ENCODE assay signal across 28 cellular contexts in genomic region chr17:36004604-36005003, GRCh38. TPM values are rescaled to one million over a fixed set of nuclear protein-coding genes. Genes with fewer than 3 reads are reported as not detected.
DNase-seq lines count a peak whose midpoint lies in the region; ATAC-seq, FAIRE-seq and TF ChIP-seq lines count a peak whose summit lies in the region.
"Had no signal": no experiment of that assay in that cellular context is flagged by ENCODE, and none has a peak within 500 bp of the region (broad histone marks: within the 10 kb centered on the region; RNA-seq: fewer than 3 reads in every experiment).

No MANE protein-coding gene starts in this region.

- ATAC-seq in activated B cell treated with CpG ODN at 0.5 μM for 24 hours (ENCODE audit: low read depth) (peak; percentile 18), HepG2 (no peak), HG02798 (IDR thresholded peaks at IDR 0.05; ENCODE audit: poor library complexity, unreplicated experiment) (no peak), gastroesophageal sphincter (no peak)
- ATAC-seq: left cardiac atrium had no signal

- peak; percentile 23 for DNase-seq in NOMO-1 treated with DMSO at 0.1 percent for 48 hours (lab: John Stamatoyannopoulos, UW; ENCODE audit: unreplicated experiment)
- no peak for DNase-seq in NOMO-1 treated with dmso at 0.1 percent for 144 hours (lab: John Stamatoyannopoulos, UW; ENCODE audit: unreplicated experiment)
- DNase-seq in activated B cell treated with CpG ODN at 0.5 μM for 24 hours, result no peak
- no peak for DNase-seq in HepG2 (ENCODE audit: low spot score)
- DNase-seq in ureter (ENCODE audit: low spot score), result peak; percentile 9
- no peak for DNase-seq in activated CD4-positive, alpha-beta T cell treated with anti-CD3 and anti-CD28 coated beads for 1 hour
- DNase-seq: activated CD4-positive, alpha-beta T cell treated with anti-CD3 and anti-CD28 coated beads, Interleukin-2, amount 50 U/mL, for 1 hour; activated naive CD4-positive, alpha-beta T cell treated with anti-CD3 and anti-CD28 coated beads, Interleukin-2, amount 50 U/mL, for 16 hours; amygdala; CD4-positive, alpha-beta memory T cell; DMS 273 treated with DMSO at 0.1 percent for 48 hours; effector memory CD4-positive, alpha-beta T cell; left cardiac atrium; mesenchymal stem cell; NCI-H1105; NCI-H187 treated with DMSO at 0.1 percent for 48 hours; NCI-H226; NCI-H82; nucleus accumbens; SHP77 had no signal

- H3K36me3 Mint-ChIP-seq in activated B cell treated with CpG ODN at 0.5 μM for 24 hours (ENCODE audit: low read depth), result no peaks in the 10 kb centered on the region
- H3K36me3 Mint-ChIP-seq: CD4-positive, alpha-beta memory T cell had no signal

- no TSS peak for BruUV-seq in HepG2 (replicated peaks; lab: Mats Ljungman, UMichigan)

- no peak overlapping the region for H3K9ac ChIP-seq in HepG2 (ENCODE audit: insufficient read depth, low read depth, low read length)

- no peak for FAIRE-seq in HepG2 (lab: Jason Lieb, UNC)
- FAIRE-seq: A204.1, H1 had no signal

- no peak overlapping the region for H3K27ac Mint-ChIP-seq in activated B cell treated with CpG ODN at 0.5 μM for 24 hours
- H3K27ac Mint-ChIP-seq: stimulated activated naive CD8-positive, alpha-beta T cell treated with anti-CD3 and anti-CD28 coated beads, Interleukin-15, Interleukin-2, amounts not matched to agents 100 ng/mL and 50 ng/mL, for 24 hours had no signal

- TF ChIP-seq CTCF in activated B cell treated with CpG ODN at 0.5 μM for 24 hours (IDR thresholded peaks at IDR 0.05) (no peak), HepG2 (CRISPR knock-in tag; IDR thresholded peaks at IDR 0.05) (no peak), gastroesophageal sphincter (IDR thresholded peaks at IDR 0.05) (no peak)

- H3K4me1 Mint-ChIP-seq in activated B cell treated with CpG ODN at 0.5 μM for 24 hours, result peaks cover 19% of the 10 kb centered on the region

- H3K4me3 ChIP-seq in HepG2 (replicated peaks in 1 of 3; ENCODE audit: insufficient read depth in 1 of 3, low read depth in 2 of 3, low read length in 3 of 3) (no peak overlapping the region), gastroesophageal sphincter (no peak overlapping the region)

- TF ChIP-seq POLR2A in HepG2 (IDR thresholded peaks at IDR 0.05; ENCODE audit: insufficient read depth in 1 of 2, low read depth in 2 of 2, low read length in 2 of 2) (no peak), gastroesophageal sphincter (IDR thresholded peaks at IDR 0.05) (no peak)

- H3K27ac ChIP-seq in HepG2 (ENCODE audit: extremely low read length, insufficient read depth, low read length) (no peak overlapping the region), gastroesophageal sphincter (no peak overlapping the region)

- no peak overlapping the region for H3K4me3 Mint-ChIP-seq in activated B cell treated with CpG ODN at 0.5 μM for 24 hours
- H3K4me3 Mint-ChIP-seq: CD4-positive, alpha-beta memory T cell; stimulated activated naive CD8-positive, alpha-beta T cell treated with anti-CD3 and anti-CD28 coated beads, Interleukin-15, Interleukin-2, amounts not matched to agents 100 ng/mL and 50 ng/mL, for 24 hours had no signal

- H3K9me3 Mint-ChIP-seq in activated B cell treated with CpG ODN at 0.5 μM for 24 hours, result peaks cover 4% of the 10 kb centered on the region
- H3K9me3 Mint-ChIP-seq: stimulated activated naive CD8-positive, alpha-beta T cell treated with anti-CD3 and anti-CD28 coated beads, Interleukin-15, Interleukin-2, amounts not matched to agents 100 ng/mL and 50 ng/mL, for 24 hours had no signal

- TF ChIP-seq RAD21 in HepG2 (CRISPR knock-in tag; IDR thresholded peaks at IDR 0.05), result no peak

- POLR2A ChIA-PET in activated B cell treated with CpG ODN at 0.5 μM for 24 hours (lab: Charles Lee), result no interaction called here
- POLR2A ChIA-PET in HepG2 (lab: Yijun Ruan, JAX), result interaction anchor here (1.0 to 5.0 kb wide), 4 partner anchors 13 to 32 kb away, joined by 3 to 45 read pairs (median 25); partner anchors contain the start of gene CCL16

- CTCF ChIA-PET in activated B cell treated with CpG ODN at 0.5 μM for 24 hours (lab: Charles Lee) (interaction anchor here (1.3 to 1.9 kb wide), 4 partner anchors 22 to 144 kb away, joined by 4 to 8 read pairs (median 6); no protein-coding TSS in a partner anchor), HepG2 (lab: Yijun Ruan, JAX; ENCODE audit: low intra/inter-chr PET ratio, low total read pairs) (no interaction called here)

- peaks cover 11% of the 10 kb centered on the region for H3K27me3 Mint-ChIP-seq in activated B cell treated with CpG ODN at 0.5 μM for 24 hours

- H3K79me2 ChIP-seq in HepG2 (ENCODE audit: insufficient read depth, low read length), result peaks cover 12% of the 10 kb centered on the region

- H3K36me3 ChIP-seq in HepG2 (replicated peaks in 1 of 2; ENCODE audit: control insufficient read depth in 1 of 2, insufficient read depth in 2 of 2, low read length in 2 of 2) (no peaks in the 10 kb centered on the region), gastroesophageal sphincter (no peaks in the 10 kb centered on the region)

- no peaks in the 10 kb centered on the region for H4K20me1 ChIP-seq in HepG2 (ENCODE audit: insufficient read depth, low read length)

- no peak for TF ChIP-seq EP300 in HepG2 (IDR thresholded peaks at IDR 0.05; ENCODE audit: low read depth in 2 of 2, low read length in 2 of 2)
- no peak for TF ChIP-seq EP300 in HepG2 (CRISPR knock-in tag; IDR thresholded peaks at IDR 0.05; ENCODE audit: borderline replicate concordance)
- TF ChIP-seq EP300 in gastroesophageal sphincter (IDR thresholded peaks at IDR 0.05), result no peak

- H3K9me3 ChIP-seq in HepG2 (ENCODE audit: low read length) (peaks cover 2% of the 10 kb centered on the region; the same call in 1 of the 2 replicates), gastroesophageal sphincter (peaks cover 0 to 19% (median 0%) of the 10 kb centered on the region in 3 donors)

- in situ Hi-C loops in HepG2 (cut with HindIII; ENCODE audit: extremely low pct_ligation_motif_present, low pct_unique_long_range_greater_than_20kb), result loop anchor here (5.0 to 10.0 kb wide), 2 partner anchors 32 to 60 kb away; partner anchors contain the start of gene CCL18

- H2AFZ ChIP-seq in HepG2 (ENCODE audit: low read length), result no peak overlapping the region

- WGBS in HepG2 (ENCODE audit: low lambda C conversion rate), result 72% methylated on average over 4 of the region's 4 CpGs
- 23 to 37% methylated on average over 2 to 4 of the region's 4 CpGs for WGBS in gastroesophageal sphincter (ENCODE audit: low coverage in 1 of 2), 2 donors

- peaks cover 83% of the 10 kb centered on the region for H3K4me1 ChIP-seq in HepG2 (ENCODE audit: insufficient read depth, low read length)
- no peaks in the 10 kb centered on the region for H3K4me1 ChIP-seq in gastroesophageal sphincter

- H3K27me3 ChIP-seq in HepG2 (ENCODE audit: control insufficient read depth in 1 of 2, insufficient read depth in 2 of 2, low read length in 2 of 2) (no peaks in the 10 kb centered on the region; a peak in 1 of 5 replicates), gastroesophageal sphincter (no peaks in the 10 kb centered on the region)

- intact Hi-C loops in activated B cell treated with CpG ODN at 0.5 μM for 24 hours (cut with micrococcal nuclease), result no loop called here
- intact Hi-C loops in HepG2 (cut with micrococcal nuclease; ENCODE audit: unreplicated experiment), result loop anchor here (5.0 kb wide), 1 partner anchor 172 kb away; no protein-coding TSS in a partner anchor

- 0 out of 2 replicates have a peak overlapping the region, but pooled peaks have one; percentile 5 for H3K4me2 ChIP-seq in HepG2 (ENCODE audit: low read depth, low read length)

RNA-seq across cellular contexts. Expression of gene CCL15, which starts 3.3 kb away (rescaled TPM):
- total RNA-seq in activated B cell treated with CpG ODN at 0.5 μM for 24 hours (not detected in 2 replicates), HepG2 (2016; rRNA removed; fragmentation: Illumina TruSeq; extraction: Trizol) (23.2 and 29.2 TPM in 2 replicates), ureter (37.7 TPM), gastroesophageal sphincter (not detected)
- 7.6 and 9.4 TPM in 2 replicates for total RNA-seq in HepG2 (2016; cell fraction: cytosol; rRNA removed; fragmentation: Illumina TruSeq; extraction: Trizol; ENCODE audit: low read depth)
- 24.0 and 25.7 TPM in 2 replicates for total RNA-seq in HepG2 (2016; cell fraction: insoluble cytoplasmic fraction; rRNA removed; fragmentation: Illumina TruSeq; extraction: Trizol)
- total RNA-seq in HepG2 (2016; cell fraction: membrane; rRNA removed; fragmentation: Illumina TruSeq; extraction: Trizol), result 17.3 and 18.4 TPM in 2 replicates
- total RNA-seq in HepG2 (2016; cell fraction: nucleus; rRNA removed; fragmentation: Illumina TruSeq; extraction: Trizol), result 24.4 and 27.1 TPM in 2 replicates
- 37.4 and 45.9 TPM in 2 replicates for polyA plus RNA-seq in HepG2 (2011; rRNA removed)
- polyA plus RNA-seq in HepG2 (2011; cell fraction: cytosol; rRNA removed), result 32.9 and 35.1 TPM in 2 replicates
- 37.4 and 37.8 TPM in 2 replicates for polyA plus RNA-seq in HepG2 (2011; cell fraction: nucleus; rRNA removed)
- polyA plus RNA-seq in HepG2 (2012), result 29.0 and 46.2 TPM in 2 replicates
- 7.2 and 10.7 TPM in 2 replicates for polyA plus RNA-seq in HepG2 (2016; cell fraction: cytosol; fragmentation: Illumina TruSeq; extraction: Trizol; ENCODE audit: low read depth)
- polyA plus RNA-seq in HepG2 (2016; cell fraction: insoluble cytoplasmic fraction; fragmentation: Illumina TruSeq; extraction: Trizol; ENCODE audit: low read depth), result 25.9 and 27.3 TPM in 2 replicates
- polyA plus RNA-seq in HepG2 (2016; cell fraction: membrane; fragmentation: Illumina TruSeq; extraction: Trizol; ENCODE audit: low read depth), result 16.6 and 18.1 TPM in 2 replicates
- polyA plus RNA-seq in HepG2 (2016; cell fraction: nucleus; fragmentation: Illumina TruSeq; extraction: Trizol; ENCODE audit: insufficient read depth, low read depth), result 30.3 and 34.8 TPM in 2 replicates
- polyA minus RNA-seq in HepG2 (2011; rRNA and poly(A)+ RNA removed; ENCODE audit: low replicate concordance), result 24.4 TPM in 1 of 2 replicates, not detected in the other
- 8.7 and 9.6 TPM in 2 replicates for polyA minus RNA-seq in HepG2 (2011; cell fraction: cytosol; rRNA and poly(A)+ RNA removed)
- polyA minus RNA-seq in HepG2 (2011; cell fraction: nucleus; rRNA and poly(A)+ RNA removed), result 36.2 and 45.1 TPM in 2 replicates
- total RNA-seq: CD4-positive, alpha-beta memory T cell; fibroblast of villous mesenchyme; G401; H1; left cardiac atrium; T-helper 2 cell treated with Interferon-gamma antibody and Interleukin-4, amounts not matched to agents 100 ng/mL and 5 ng/mL, for 36 hours had no signal
- polyA plus RNA-seq: CD4-positive, alpha-beta memory T cell; H1 had no signal

RNA-seq across cellular contexts. Expression of gene CCL23, which starts 13.2 kb away (rescaled TPM):
- not detected in 2 replicates for total RNA-seq in activated B cell treated with CpG ODN at 0.5 μM for 24 hours
- total RNA-seq in HepG2 (2016; rRNA removed; fragmentation: Illumina TruSeq; extraction: Trizol), result not detected in 2 replicates
- total RNA-seq in HepG2 (2016; cell fraction: cytosol; rRNA removed; fragmentation: Illumina TruSeq; extraction: Trizol; ENCODE audit: low read depth), result not detected in 2 replicates
- not detected in 2 replicates for total RNA-seq in HepG2 (2016; cell fraction: insoluble cytoplasmic fraction; rRNA removed; fragmentation: Illumina TruSeq; extraction: Trizol)
- total RNA-seq in HepG2 (2016; cell fraction: membrane; rRNA removed; fragmentation: Illumina TruSeq; extraction: Trizol), result not detected in 2 replicates
- not detected in 2 replicates for total RNA-seq in HepG2 (2016; cell fraction: nucleus; rRNA removed; fragmentation: Illumina TruSeq; extraction: Trizol)
- polyA plus RNA-seq in HepG2 (2011; rRNA removed), result not detected in 2 replicates
- not detected in 2 replicates for polyA plus RNA-seq in HepG2 (2011; cell fraction: cytosol; rRNA removed)
- polyA plus RNA-seq in HepG2 (2011; cell fraction: nucleus; rRNA removed), result not detected in 2 replicates
- 0.76 TPM in 1 of 2 replicates, not detected in the other for polyA plus RNA-seq in HepG2 (2012)
- not detected in 2 replicates for polyA plus RNA-seq in HepG2 (2016; cell fraction: cytosol; fragmentation: Illumina TruSeq; extraction: Trizol; ENCODE audit: low read depth)
- not detected in 2 replicates for polyA plus RNA-seq in HepG2 (2016; cell fraction: insoluble cytoplasmic fraction; fragmentation: Illumina TruSeq; extraction: Trizol; ENCODE audit: low read depth)
- polyA plus RNA-seq in HepG2 (2016; cell fraction: membrane; fragmentation: Illumina TruSeq; extraction: Trizol; ENCODE audit: low read depth), result not detected in 2 replicates
- not detected in 2 replicates for polyA plus RNA-seq in HepG2 (2016; cell fraction: nucleus; fragmentation: Illumina TruSeq; extraction: Trizol; ENCODE audit: insufficient read depth, low read depth)
- polyA minus RNA-seq in HepG2 (2011; rRNA and poly(A)+ RNA removed; ENCODE audit: low replicate concordance), result not detected in 2 replicates
- polyA minus RNA-seq in HepG2 (2011; cell fraction: cytosol; rRNA and poly(A)+ RNA removed), result not detected in 2 replicates
- polyA minus RNA-seq in HepG2 (2011; cell fraction: nucleus; rRNA and poly(A)+ RNA removed), result not detected in 2 replicates
- total RNA-seq in ureter, result 6.3 TPM
- 10 to 100 TPM in 1 of 4 donors, 1 to 10 TPM in 2, not detected in 1; 1.2 to 12.9 (median 7.3) TPM for total RNA-seq in gastroesophageal sphincter
- total RNA-seq: CD4-positive, alpha-beta memory T cell; fibroblast of villous mesenchyme; G401; H1; T-helper 2 cell treated with Interferon-gamma antibody and Interleukin-4, amounts not matched to agents 100 ng/mL and 5 ng/mL, for 36 hours had no signal
- polyA plus RNA-seq: CD4-positive, alpha-beta memory T cell; H1 had no signal

RNA-seq across cellular contexts. Expression of gene CCL14, which starts 18.1 kb away (rescaled TPM):
- not detected in 2 replicates for total RNA-seq in activated B cell treated with CpG ODN at 0.5 μM for 24 hours
- total RNA-seq in HepG2 (2016; rRNA removed; fragmentation: Illumina TruSeq; extraction: Trizol), result 1.1 and 1.3 TPM in 2 replicates
- 0.18 and 0.61 TPM in 2 replicates for total RNA-seq in HepG2 (2016; cell fraction: cytosol; rRNA removed; fragmentation: Illumina TruSeq; extraction: Trizol; ENCODE audit: low read depth)
- total RNA-seq in HepG2 (2016; cell fraction: insoluble cytoplasmic fraction; rRNA removed; fragmentation: Illumina TruSeq; extraction: Trizol), result 0.06 and 1.2 TPM in 2 replicates
- total RNA-seq in HepG2 (2016; cell fraction: membrane; rRNA removed; fragmentation: Illumina TruSeq; extraction: Trizol), result 0.14 and 0.49 TPM in 2 replicates
- 0.99 and 1.9 TPM in 2 replicates for total RNA-seq in HepG2 (2016; cell fraction: nucleus; rRNA removed; fragmentation: Illumina TruSeq; extraction: Trizol)
- polyA plus RNA-seq in HepG2 (2011; rRNA removed), result 0.86 and 1.7 TPM in 2 replicates
- 0.12 and 0.14 TPM in 2 replicates for polyA plus RNA-seq in HepG2 (2011; cell fraction: cytosol; rRNA removed)
- polyA plus RNA-seq in HepG2 (2011; cell fraction: nucleus; rRNA removed), result 3.6 and 3.7 TPM in 2 replicates
- polyA plus RNA-seq in HepG2 (2012), result 0.76 and 1.3 TPM in 2 replicates
- 0.41 and 0.44 TPM in 2 replicates for polyA plus RNA-seq in HepG2 (2016; cell fraction: cytosol; fragmentation: Illumina TruSeq; extraction: Trizol; ENCODE audit: low read depth)
- polyA plus RNA-seq in HepG2 (2016; cell fraction: insoluble cytoplasmic fraction; fragmentation: Illumina TruSeq; extraction: Trizol; ENCODE audit: low read depth), result 0.74 TPM in 1 of 2 replicates, not detected in the other
- 0.05 TPM in 1 of 2 replicates, not detected in the other for polyA plus RNA-seq in HepG2 (2016; cell fraction: membrane; fragmentation: Illumina TruSeq; extraction: Trizol; ENCODE audit: low read depth)
- 1.6 and 4.2 TPM in 2 replicates for polyA plus RNA-seq in HepG2 (2016; cell fraction: nucleus; fragmentation: Illumina TruSeq; extraction: Trizol; ENCODE audit: insufficient read depth, low read depth)
- polyA minus RNA-seq in HepG2 (2011; rRNA and poly(A)+ RNA removed; ENCODE audit: low replicate concordance), result 2.0 TPM in 1 of 2 replicates, not detected in the other
- polyA minus RNA-seq in HepG2 (2011; cell fraction: cytosol; rRNA and poly(A)+ RNA removed), result not detected in 2 replicates
- 4.8 and 5.7 TPM in 2 replicates for polyA minus RNA-seq in HepG2 (2011; cell fraction: nucleus; rRNA and poly(A)+ RNA removed)
- 46.9 TPM for total RNA-seq in ureter
- 10 to 100 TPM in 3 of 4 donors, 1 to 10 TPM in 1; 6.5 to 57.5 (median 38.0) TPM for total RNA-seq in gastroesophageal sphincter
- total RNA-seq: CD4-positive, alpha-beta memory T cell; fibroblast of villous mesenchyme; G401; H1; T-helper 2 cell treated with Interferon-gamma antibody and Interleukin-4, amounts not matched to agents 100 ng/mL and 5 ng/mL, for 36 hours had no signal
- polyA plus RNA-seq: CD4-positive, alpha-beta memory T cell; H1 had no signal

RNA-seq across cellular contexts. Expression of gene CCL16, which starts 23.3 kb away (rescaled TPM):
- total RNA-seq in activated B cell treated with CpG ODN at 0.5 μM for 24 hours, result not detected in 2 replicates
- 0.51 and 2.0 TPM in 2 replicates for total RNA-seq in HepG2 (2016; rRNA removed; fragmentation: Illumina TruSeq; extraction: Trizol)
- total RNA-seq in HepG2 (2016; cell fraction: cytosol; rRNA removed; fragmentation: Illumina TruSeq; extraction: Trizol; ENCODE audit: low read depth), result 0.62 and 0.91 TPM in 2 replicates
- 0.71 and 2.3 TPM in 2 replicates for total RNA-seq in HepG2 (2016; cell fraction: insoluble cytoplasmic fraction; rRNA removed; fragmentation: Illumina TruSeq; extraction: Trizol)
- total RNA-seq in HepG2 (2016; cell fraction: membrane; rRNA removed; fragmentation: Illumina TruSeq; extraction: Trizol), result 0.55 and 0.83 TPM in 2 replicates
- 1.7 and 2.2 TPM in 2 replicates for total RNA-seq in HepG2 (2016; cell fraction: nucleus; rRNA removed; fragmentation: Illumina TruSeq; extraction: Trizol)
- 14.7 and 17.7 TPM in 2 replicates for polyA plus RNA-seq in HepG2 (2011; rRNA removed)
- polyA plus RNA-seq in HepG2 (2011; cell fraction: cytosol; rRNA removed), result 17.4 and 19.0 TPM in 2 replicates
- 6.6 and 8.9 TPM in 2 replicates for polyA plus RNA-seq in HepG2 (2011; cell fraction: nucleus; rRNA removed)
- polyA plus RNA-seq in HepG2 (2012), result 7.1 and 20.8 TPM in 2 replicates
- 0.47 and 0.55 TPM in 2 replicates for polyA plus RNA-seq in HepG2 (2016; cell fraction: cytosol; fragmentation: Illumina TruSeq; extraction: Trizol; ENCODE audit: low read depth)
- polyA plus RNA-seq in HepG2 (2016; cell fraction: insoluble cytoplasmic fraction; fragmentation: Illumina TruSeq; extraction: Trizol; ENCODE audit: low read depth), result 0.69 and 1.0 TPM in 2 replicates
- polyA plus RNA-seq in HepG2 (2016; cell fraction: membrane; fragmentation: Illumina TruSeq; extraction: Trizol; ENCODE audit: low read depth), result 0.35 and 0.84 TPM in 2 replicates
- polyA plus RNA-seq in HepG2 (2016; cell fraction: nucleus; fragmentation: Illumina TruSeq; extraction: Trizol; ENCODE audit: insufficient read depth, low read depth), result 2.5 and 2.7 TPM in 2 replicates
- 11.6 TPM in 1 of 2 replicates, not detected in the other for polyA minus RNA-seq in HepG2 (2011; rRNA and poly(A)+ RNA removed; ENCODE audit: low replicate concordance)
- 6.2 and 9.4 TPM in 2 replicates for polyA minus RNA-seq in HepG2 (2011; cell fraction: cytosol; rRNA and poly(A)+ RNA removed)
- polyA minus RNA-seq in HepG2 (2011; cell fraction: nucleus; rRNA and poly(A)+ RNA removed), result 7.7 and 11.8 TPM in 2 replicates
- total RNA-seq in ureter, result 1.6 TPM
- total RNA-seq in gastroesophageal sphincter, result not detected
- total RNA-seq: CD4-positive, alpha-beta memory T cell; fibroblast of villous mesenchyme; G401; H1; T-helper 2 cell treated with Interferon-gamma antibody and Interleukin-4, amounts not matched to agents 100 ng/mL and 5 ng/mL, for 36 hours had no signal
- polyA plus RNA-seq: CD4-positive, alpha-beta memory T cell; H1 had no signal

RNA-seq across cellular contexts. Expression of gene CCL18, which starts 59.5 kb away (rescaled TPM):
- total RNA-seq in activated B cell treated with CpG ODN at 0.5 μM for 24 hours (not detected in 2 replicates), HepG2 (2016; rRNA removed; fragmentation: Illumina TruSeq; extraction: Trizol) (not detected in 2 replicates), ureter (11.1 TPM), gastroesophageal sphincter (10 to 100 TPM in 2 of 4 donors, 1 to 10 TPM in 1, not detected in 1; 5.9 to 18.0 (median 11.9) TPM)
- not detected in 2 replicates for total RNA-seq in HepG2 (2016; cell fraction: cytosol; rRNA removed; fragmentation: Illumina TruSeq; extraction: Trizol; ENCODE audit: low read depth)
- not detected in 2 replicates for total RNA-seq in HepG2 (2016; cell fraction: insoluble cytoplasmic fraction; rRNA removed; fragmentation: Illumina TruSeq; extraction: Trizol)
- total RNA-seq in HepG2 (2016; cell fraction: membrane; rRNA removed; fragmentation: Illumina TruSeq; extraction: Trizol), result not detected in 2 replicates
- total RNA-seq in HepG2 (2016; cell fraction: nucleus; rRNA removed; fragmentation: Illumina TruSeq; extraction: Trizol), result not detected in 2 replicates
- not detected in 2 replicates for polyA plus RNA-seq in HepG2 (2011; rRNA removed)
- not detected in 2 replicates for polyA plus RNA-seq in HepG2 (2011; cell fraction: cytosol; rRNA removed)
- not detected in 2 replicates for polyA plus RNA-seq in HepG2 (2011; cell fraction: nucleus; rRNA removed)
- not detected in 2 replicates for polyA plus RNA-seq in HepG2 (2012)
- not detected in 2 replicates for polyA plus RNA-seq in HepG2 (2016; cell fraction: cytosol; fragmentation: Illumina TruSeq; extraction: Trizol; ENCODE audit: low read depth)
- not detected in 2 replicates for polyA plus RNA-seq in HepG2 (2016; cell fraction: insoluble cytoplasmic fraction; fragmentation: Illumina TruSeq; extraction: Trizol; ENCODE audit: low read depth)
- not detected in 2 replicates for polyA plus RNA-seq in HepG2 (2016; cell fraction: membrane; fragmentation: Illumina TruSeq; extraction: Trizol; ENCODE audit: low read depth)
- not detected in 2 replicates for polyA plus RNA-seq in HepG2 (2016; cell fraction: nucleus; fragmentation: Illumina TruSeq; extraction: Trizol; ENCODE audit: insufficient read depth, low read depth)
- not detected in 2 replicates for polyA minus RNA-seq in HepG2 (2011; rRNA and poly(A)+ RNA removed; ENCODE audit: low replicate concordance)
- not detected in 2 replicates for polyA minus RNA-seq in HepG2 (2011; cell fraction: cytosol; rRNA and poly(A)+ RNA removed)
- not detected in 2 replicates for polyA minus RNA-seq in HepG2 (2011; cell fraction: nucleus; rRNA and poly(A)+ RNA removed)
- total RNA-seq: CD4-positive, alpha-beta memory T cell; fibroblast of villous mesenchyme; G401; H1; T-helper 2 cell treated with Interferon-gamma antibody and Interleukin-4, amounts not matched to agents 100 ng/mL and 5 ng/mL, for 36 hours had no signal
- polyA plus RNA-seq: CD4-positive, alpha-beta memory T cell; H1 had no signal

Comparison
In these comparisons a context has a peak if more than half of its experiments do, and no peak if none do; other contexts are left out.
1. DNase-seq: peak in NOMO-1 treated with DMSO at 0.1 percent for 48 hours (single experiment) and ureter (single experiment); none in NOMO-1 treated with dmso at 0.1 percent for 144 hours (single experiment), activated B cell treated with CpG ODN at 0.5 μM for 24 hours (single experiment), HepG2 (single experiment) and activated CD4-positive, alpha-beta T cell treated with anti-CD3 and anti-CD28 coated beads for 1 hour (single experiment).